In the genomic region with DNA sequence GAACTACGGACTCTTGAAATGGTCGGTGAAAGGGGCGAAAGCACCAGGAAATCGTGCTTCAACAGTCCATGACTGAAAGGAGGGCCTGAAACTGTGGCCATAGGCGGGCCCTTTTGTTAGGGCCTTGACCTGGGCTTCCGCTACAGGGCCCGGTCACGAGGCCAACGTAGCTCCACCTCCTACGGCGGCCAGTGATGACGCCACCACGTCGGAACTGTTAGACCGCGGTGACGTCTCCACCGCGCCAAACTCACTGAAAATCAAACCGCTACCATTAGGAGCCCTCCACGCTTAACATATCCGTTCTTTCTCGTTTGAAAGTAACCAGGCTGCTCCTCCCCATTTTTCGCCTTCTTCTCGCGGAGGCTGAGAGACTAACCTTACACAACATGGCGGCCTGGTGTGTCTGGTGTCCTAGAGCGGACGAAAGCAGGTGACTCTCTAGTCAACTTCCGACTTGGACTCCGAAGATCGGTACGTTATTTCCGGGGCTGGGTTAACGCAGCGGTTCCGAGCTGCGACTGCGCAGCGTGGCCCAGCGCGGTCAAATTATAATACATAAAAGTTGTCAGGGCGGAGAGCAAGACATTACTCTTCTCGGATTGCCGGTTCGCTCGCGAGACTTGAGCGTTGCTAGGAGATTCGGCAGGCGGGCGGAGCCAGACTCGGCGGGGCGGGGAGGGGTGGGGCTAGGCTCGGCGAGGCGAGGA, we compare ENCODE assay signal across 8 cellular contexts. TPM values are rescaled to one million over a fixed set of nuclear protein-coding genes. Genes with fewer than 3 reads are reported as not detected.
DNase-seq lines count a peak whose midpoint lies in the region; ATAC-seq and TF ChIP-seq lines count a peak whose summit lies in the region.

No MANE protein-coding gene starts in this region.

- peak overlapping the region; percentile 75 for H3K4me2 ChIP-seq in MM.1S (ENCODE audit: low read depth, low read length)

- TF ChIP-seq EP300 in stomach (IDR thresholded peaks at IDR 0.05) = peak; percentile 19

- H3K27ac ChIP-seq in MM.1S (ENCODE audit: low read length) = peak overlapping the region; percentile 97
- peak overlapping the region; percentile 99 for H3K27ac ChIP-seq in foreskin keratinocyte
- H3K27ac ChIP-seq in stomach = peak overlapping the region; percentile 94 to 98 (median 98)

- peaks cover 24% of the 10 kb centered on the region for H3F3A ChIP-seq in MM.1S (ENCODE audit: insufficient read depth, low read length)

- H3K36me3 Mint-ChIP-seq in neural crest cell (ENCODE audit: low read depth) = no peaks in the 10 kb centered on the region

- intact Hi-C loops in stomach (cut with DNase I; ENCODE audit: low total_unique reads) = no loop called here

- H3K36me3 ChIP-seq in MM.1S (replicated peaks; ENCODE audit: insufficient read depth, low read length) = no peaks in the 10 kb centered on the region
- H3K36me3 ChIP-seq in stomach = no peaks in the 10 kb centered on the region

- H3K27me3 Mint-ChIP-seq in neural crest cell (ENCODE audit: low read depth) = no peaks in the 10 kb centered on the region

- peak overlapping the region; percentile 95 for H3K4me3 ChIP-seq in MM.1S (ENCODE audit: low read length)
- peak overlapping the region; percentile 87 to 98 (median 96) for H3K4me3 ChIP-seq in stomach

- H3K9ac ChIP-seq in MM.1S (ENCODE audit: low read length) = peak overlapping the region; percentile 96

- no peaks in the 10 kb centered on the region for H3K9me2 ChIP-seq in MM.1S (replicated peaks; ENCODE audit: insufficient read depth, low read length)

- no peak overlapping the region for H3K4me3 Mint-ChIP-seq in neural crest cell

- TF ChIP-seq CTCF in MM.1S (IDR thresholded peaks at IDR 0.05; ENCODE audit: low read length) = no peak
- TF ChIP-seq CTCF in foreskin keratinocyte (conservative IDR thresholded peaks at IDR 0.05) = no peak
- no peak for TF ChIP-seq CTCF in neural crest cell (conservative IDR thresholded peaks at IDR 0.05)
- TF ChIP-seq CTCF in stomach (IDR thresholded peaks at IDR 0.05) = no peak

- H3K4me1 Mint-ChIP-seq in neural crest cell = peaks cover 26% of the 10 kb centered on the region

- DNase-seq in GDM1 (lab: John Stamatoyannopoulos, UW) (peak; percentile 98), HCEC 1CT (peak; percentile 98), MM.1S (peak; percentile 100), SHP77 (lab: John Stamatoyannopoulos, UW) (peak; percentile 96), activated gamma-delta T cell (lab: John Stamatoyannopoulos, UW) (peak; percentile 96), foreskin keratinocyte (peak; percentile 98 to 99), neural crest cell (ENCODE audit: low read depth, low spot score) (peak; percentile 93), stomach (peak; percentile 97)

- H3K27me3 ChIP-seq in MM.1S (replicated peaks; ENCODE audit: insufficient read depth, low read length) (no peaks in the 10 kb centered on the region), foreskin keratinocyte (no peaks in the 10 kb centered on the region), stomach (no peaks in the 10 kb centered on the region)

- peak in 2 of 4 donors; percentile 67 to 76 for TF ChIP-seq POLR2A in stomach (IDR thresholded peaks at IDR 0.05)

- ATAC-seq in foreskin keratinocyte = peak; percentile 85

- peaks cover 24% of the 10 kb centered on the region; the same call in 1 of the 2 replicates for H4K20me1 ChIP-seq in MM.1S (ENCODE audit: insufficient read depth, low read length)

- H3K4me1 ChIP-seq in MM.1S (ENCODE audit: low read length) (peaks cover 31% of the 10 kb centered on the region), foreskin keratinocyte (peaks cover 14% of the 10 kb centered on the region), stomach (peaks cover 3 to 57% (median 41%) of the 10 kb centered on the region in 4 donors)

- 0 to 1% (median 0%) methylated on average over 40 to 58 of the region's 58 CpGs for WGBS in stomach, 5 donors

- H3K27ac Mint-ChIP-seq in neural crest cell (ENCODE audit: unreplicated experiment) = no peak overlapping the region

- H3K9me3 ChIP-seq in MM.1S (replicated peaks; ENCODE audit: insufficient read depth, low read length) (no peaks in the 10 kb centered on the region), stomach (no peaks in the 10 kb centered on the region)

- H3K9me3 Mint-ChIP-seq in neural crest cell = no peaks in the 10 kb centered on the region

- peaks cover 64% of the 10 kb centered on the region for H3K79me2 ChIP-seq in MM.1S (ENCODE audit: low read length)

- H2AFZ ChIP-seq in MM.1S (ENCODE audit: low read length) = peak overlapping the region; percentile 55

RNA-seq across cellular contexts. Expression of a gene that starts 0.4 kb away (rescaled TPM):
- total RNA-seq in foreskin keratinocyte = 116 and 154 TPM in 2 replicates
- 126 and 164 TPM in 2 replicates for polyA plus RNA-seq in foreskin keratinocyte
- 172 and 173 TPM in 2 replicates for total RNA-seq in neural crest cell
- 100 to 1,000 TPM in 3 of 5 donors, 10 to 100 TPM in 2; 16.5 to 317 (median 125) TPM for total RNA-seq in stomach
- polyA plus RNA-seq in stomach = 10 to 100 TPM; 38.2 to 64.4 (median 63.8) TPM

RNA-seq across cellular contexts. Expression of a gene that starts 23.9 kb away (rescaled TPM):
- total RNA-seq in foreskin keratinocyte (26.1 and 28.5 TPM in 2 replicates), neural crest cell (34.4 and 37.6 TPM in 2 replicates), stomach (10 to 100 TPM in 3 of 5 donors, 1 to 10 TPM in 2; 7.0 to 45.9 (median 12.5) TPM)
- polyA plus RNA-seq in foreskin keratinocyte (37.6 and 42.0 TPM in 2 replicates), stomach (10 to 100 TPM; 20.3 to 28.3 (median 24.3) TPM)

Comparison
In these comparisons a context has a peak if more than half of its experiments do, and no peak if none do; other contexts are left out.
1. Peak in every context shown above with its lines: DNase-seq, ATAC-seq, H3K4me3 ChIP-seq and H3K27ac ChIP-seq.